In genomic region chr17:45131616-45132301, GRCh38 we compare ENCODE assay signal across 8 cellular contexts. TPM values are rescaled to one million over a fixed set of nuclear protein-coding genes. Genes with fewer than 3 reads are reported as not detected.
DNase-seq lines count a peak whose midpoint lies in the region; ATAC-seq and TF ChIP-seq lines count a peak whose summit lies in the region.

No MANE protein-coding gene starts in this region.

- intact Hi-C loops in left cardiac atrium (cut with DNase I), result loop anchor here (5.0 kb wide), 2 partner anchors 34 to 209 kb away; no protein-coding TSS in a partner anchor

- peak; percentile 69 for TF ChIP-seq CTCF in GM12873 (IDR thresholded peaks at IDR 0.05; ENCODE audit: insufficient read depth, low read depth, low read length, missing control alignments)

- peak in 1 of 2 donors; percentile 1 for ATAC-seq in left cardiac atrium

- DNase-seq in NCI-H526 treated with DMSO at 0.1 percent for 48 hours (lab: John Stamatoyannopoulos, UW), result peak; percentile 59
- DNase-seq in activated naive CD4-positive, alpha-beta T cell (lab: John Stamatoyannopoulos, UW), result peak; percentile 26 to 54 (median 37)
- peak; percentile 63 for DNase-seq in left cardiac atrium
- peak; percentile 88 for DNase-seq in retina
- DNase-seq in foreskin melanocyte, result no peak
- DNase-seq in cortex of kidney (lab: John Stamatoyannopoulos, UW), result no peak
- DNase-seq in NCI-H1105 (lab: John Stamatoyannopoulos, UW), result no peak

RNA-seq across cellular contexts. Expression of gene PLCD3, which starts 0.6 kb away (rescaled TPM):
- total RNA-seq in left cardiac atrium, result 100 to 1,000 TPM in 1 of 2 donors, 10 to 100 TPM in 1; 92.1 to 132 TPM

RNA-seq across cellular contexts. Expression of gene ACBD4, which starts 3.7 kb away (rescaled TPM):
- 1 to 10 TPM; 8.4 to 8.7 TPM for total RNA-seq in left cardiac atrium

RNA-seq across cellular contexts. Expression of gene HEXIM1, which starts 16.5 kb away (rescaled TPM):
- total RNA-seq in left cardiac atrium, result 10 to 100 TPM; 27.8 to 31.7 TPM

RNA-seq across cellular contexts. Expression of gene HEXIM2, which starts 29.9 kb away (rescaled TPM):
- 1 to 10 TPM; 4.2 to 4.4 TPM for total RNA-seq in left cardiac atrium

Comparison
In these comparisons a context has a peak if more than half of its experiments do, and no peak if none do; other contexts are left out.
1. DNase-seq: peak in NCI-H526 treated with DMSO at 0.1 percent for 48 hours (single experiment), activated naive CD4-positive, alpha-beta T cell (4 of 4), left cardiac atrium (single experiment) and retina (single experiment); none in foreskin melanocyte (single experiment), cortex of kidney (single experiment) and NCI-H1105 (single experiment).